ENCODE assay signal across 8 cellular contexts in the genomic region with DNA sequence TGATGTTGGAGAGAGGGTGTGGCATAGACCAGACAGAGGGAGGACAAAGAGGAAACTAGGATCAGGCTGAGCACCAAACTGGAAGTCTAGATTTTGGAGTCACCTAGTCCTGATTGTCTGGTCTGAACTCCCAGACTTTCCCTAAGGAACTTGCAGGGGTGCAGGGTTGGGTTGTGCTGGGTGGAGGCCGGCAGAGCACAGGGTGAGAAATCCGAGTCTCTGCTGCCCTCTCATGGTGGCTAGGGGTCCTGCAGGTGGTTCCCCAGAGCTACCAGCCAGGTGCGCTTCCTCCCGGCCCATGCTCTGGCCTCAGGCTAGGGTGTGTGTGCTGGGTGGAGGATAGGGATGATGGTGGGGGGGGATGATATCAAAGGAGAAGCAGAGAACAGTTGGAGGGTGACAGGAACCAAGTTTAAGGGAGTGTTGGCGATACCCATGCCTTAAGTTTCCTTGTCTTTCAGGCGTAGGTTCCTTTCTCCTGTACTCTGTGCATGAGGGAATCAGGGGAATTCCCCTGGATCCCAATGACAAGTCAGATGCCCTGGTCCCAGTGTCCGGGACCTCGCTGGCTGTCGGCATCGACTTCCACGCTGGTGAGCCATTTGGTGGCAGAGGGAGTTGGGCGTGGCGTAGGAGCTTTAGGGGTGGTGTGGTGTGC. TPM values are rescaled to one million over a fixed set of nuclear protein-coding genes. Genes with fewer than 3 reads are reported as not detected.
DNase-seq lines count a peak whose midpoint lies in the region; ATAC-seq lines count a peak whose summit lies in the region.

No MANE protein-coding gene starts in this region.

- peaks cover 3% of the 10 kb centered on the region for H3K4me1 ChIP-seq in mesendoderm (ENCODE audit: control insufficient read depth, low read depth, low read length)

- DNase-seq in C1 segment of cervical spinal cord (lab: John Stamatoyannopoulos, UW), result peak in 10 of 14 donors; percentile 4 to 65 (median 29)
- peak; percentile 60 to 88 for DNase-seq in NCI-H526 (lab: John Stamatoyannopoulos, UW)
- DNase-seq in activated CD4-positive, alpha-beta T cell treated with anti-CD3 and anti-CD28 coated beads, Interleukin-2, amount 50 U/mL, for 48 hours, result peak; percentile 85 to 90
- DNase-seq in effector CD4-positive, alpha-beta T cell, result peak; percentile 67
- peak; percentile 83 for DNase-seq in mesendoderm
- DNase-seq in stimulated activated CD8-positive, alpha-beta memory T cell treated with anti-CD3 and anti-CD28 coated beads, Interleukin-4, amount 100 ng/mL, for 48 hours, result peak; percentile 92

- H3K36me3 ChIP-seq in mesendoderm (ENCODE audit: control insufficient read depth, insufficient read depth, low read length), result peaks cover 43% of the 10 kb centered on the region

- H3K27me3 ChIP-seq in mesendoderm (ENCODE audit: insufficient read depth, low read length, poor library complexity), result no peaks in the 10 kb centered on the region

- H3K4me3 ChIP-seq in mesendoderm (ENCODE audit: low read length), result no peak overlapping the region

- H3K79me2 ChIP-seq in mesendoderm (ENCODE audit: control insufficient read depth, insufficient read depth, low read length), result no peaks in the 10 kb centered on the region

- no peaks in the 10 kb centered on the region for H3K79me1 ChIP-seq in mesendoderm (ENCODE audit: low read length)

- H2BK15ac ChIP-seq in mesendoderm (replicated peaks; ENCODE audit: low read depth), result no peak overlapping the region

- H3K27ac ChIP-seq in mesendoderm (ENCODE audit: low read depth, low read length), result no peak overlapping the region

- H2AK5ac ChIP-seq in mesendoderm (ENCODE audit: low read length), result no peak overlapping the region

- ATAC-seq in GM19324 (IDR thresholded peaks at IDR 0.05; ENCODE audit: low FRiP score, unreplicated experiment) (peak; percentile 58), HG03442 (IDR thresholded peaks at IDR 0.05; ENCODE audit: unreplicated experiment) (peak; percentile 79)

- H2BK5ac ChIP-seq in mesendoderm (ENCODE audit: low read length), result no peak overlapping the region

- H3K56ac ChIP-seq in mesendoderm (ENCODE audit: low read length), result no peak overlapping the region

- peak overlapping the region; percentile 42 for H3K9ac ChIP-seq in mesendoderm (ENCODE audit: low read length)

- WGBS in mesendoderm (ENCODE audit: extremely low coverage, insufficient coverage, low lambda C conversion rate), result no CpG with 5 or more reads among the region's 13 CpGs

- no peak overlapping the region for H2BK120ac ChIP-seq in mesendoderm (ENCODE audit: low read depth, low read length)

- no peak overlapping the region for H4K8ac ChIP-seq in mesendoderm (ENCODE audit: low read depth, low read length)

- no peak overlapping the region for H3K18ac ChIP-seq in mesendoderm (ENCODE audit: low read length)

- H4K5ac ChIP-seq in mesendoderm (ENCODE audit: low read length), result no peak overlapping the region

- no peak overlapping the region for H3K4ac ChIP-seq in mesendoderm (ENCODE audit: low read depth, low read length)

- no peak overlapping the region for H3K4me2 ChIP-seq in mesendoderm (ENCODE audit: low read length)

- no peak overlapping the region for H3K23ac ChIP-seq in mesendoderm (ENCODE audit: low read length)

RNA-seq across cellular contexts. Expression of a gene that starts 33.5 kb away (rescaled TPM):
- polyA plus RNA-seq in mesendoderm (2013, experiment 1 of 2), result 0.52 TPM
- 0.42 TPM for polyA plus RNA-seq in mesendoderm (2013, experiment 2 of 2)

RNA-seq across cellular contexts. Expression of a gene that starts 35.6 kb away (rescaled TPM):
- polyA plus RNA-seq in mesendoderm (2013, experiment 1 of 2), result not detected
- polyA plus RNA-seq in mesendoderm (2013, experiment 2 of 2), result not detected

RNA-seq across cellular contexts. Expression of a gene that starts 46.5 kb away (rescaled TPM):
- 223 TPM for polyA plus RNA-seq in mesendoderm (2013, experiment 1 of 2)
- polyA plus RNA-seq in mesendoderm (2013, experiment 2 of 2), result 222 TPM

RNA-seq across cellular contexts. Expression of a gene that starts 54.8 kb away (rescaled TPM):
- 16.1 TPM for polyA plus RNA-seq in mesendoderm (2013, experiment 1 of 2)
- 15.2 TPM for polyA plus RNA-seq in mesendoderm (2013, experiment 2 of 2)

Comparison
In these comparisons a context has a peak if more than half of its experiments do, and no peak if none do; other contexts are left out.
1. DNase-seq: peak in every context shown above with its lines; median percentile 92 in stimulated activated CD8-positive, alpha-beta memory T cell treated with anti-CD3 and anti-CD28 coated beads, Interleukin-4, amount 100 ng/mL, for 48 hours; 88 in activated CD4-positive, alpha-beta T cell treated with anti-CD3 and anti-CD28 coated beads, Interleukin-2, amount 50 U/mL, for 48 hours; 83 in mesendoderm; 74 in NCI-H526; 67 in effector CD4-positive, alpha-beta T cell; 29 in C1 segment of cervical spinal cord.